Comparison of ENCODE assay signal across 23 cellular contexts in genomic region chr20:15362849-15363248, GRCh38.
A peak's percentile ranks its signal among the peaks of the same experiment; 100 is the strongest.
DNase-seq lines count a peak whose midpoint lies in the region; ATAC-seq, FAIRE-seq and TF ChIP-seq lines count a peak whose summit lies in the region.
"Had no signal": no experiment of that assay in that cellular context is flagged by ENCODE, and none has a peak within 500 bp of the region (broad histone marks: within the 10 kb centered on the region; RNA-seq: fewer than 3 reads in every experiment).

No MANE protein-coding gene starts in this region.

- DNase-seq in NCI-H146 (lab: John Stamatoyannopoulos, UW), result peak; percentile 15
- DNase-seq in NCI-H146 treated with DMSO at 0.1 percent for 48 hours (lab: John Stamatoyannopoulos, UW; ENCODE audit: unreplicated experiment), result no peak
- peak; percentile 38 for DNase-seq in DMS153 treated with DMSO at 0.1 percent for 48 hours (lab: John Stamatoyannopoulos, UW; ENCODE audit: unreplicated experiment)
- peak; percentile 71 for DNase-seq in NCI-H2171 treated with DMSO at 0.1 percent for 48 hours (lab: John Stamatoyannopoulos, UW)
- no peak for DNase-seq in H1 (ENCODE audit: low read depth in 1 of 2, low spot score in 2 of 2)
- no peak for DNase-seq in SIG-M5 (lab: John Stamatoyannopoulos, UW)
- DNase-seq: C1 segment of cervical spinal cord; CD8-positive, alpha-beta T cell; EL; GF-D8; H7; KBM-7; MM.1S; NCI-H1048; NCI-H1436 treated with DMSO at 0.1 percent for 48 hours; NCI-H2029 treated with DMSO at 0.1 percent for 48 hours; NCI-H510A treated with DMSO at 0.1 percent for 48 hours; T-helper 1 cell had no signal

- H3K56ac ChIP-seq in H1 (replicated peaks; ENCODE audit: insufficient read length, low read depth, low read length), result no peak overlapping the region

- no peaks in the 10 kb centered on the region for H3K36me3 ChIP-seq in H1 (ENCODE audit: control insufficient read depth in 2 of 4, insufficient read depth in 4 of 4, low read length in 3 of 4)

- no peak overlapping the region for H3K4ac ChIP-seq in H1 (replicated peaks; ENCODE audit: insufficient read length, low read depth, low read length)

- H2BK120ac ChIP-seq in H1 (replicated peaks; ENCODE audit: low read depth, low read length), result no peak overlapping the region

- no peak overlapping the region for H2BK12ac ChIP-seq in H1 (ENCODE audit: low read depth, low read length)

- CTCF ChIA-PET in H1 (lab: Charles Lee; ENCODE audit: partially characterized antibody), result interaction anchor here (1.0 kb wide), 1 partner anchor 16 kb away, joined by 3 read pairs; no protein-coding TSS in a partner anchor

- no peaks in the 10 kb centered on the region for H3K9me3 ChIP-seq in H1 (ENCODE audit: insufficient read depth in 2 of 2, low read depth in 1 of 2, low read length in 1 of 2)

- peaks cover 0 to 3% (median 0%) of the 10 kb centered on the region in 4 experiments; a peak in 2 of 7 replicates for H3K4me1 ChIP-seq in H1 (replicated peaks in 1 of 4; ENCODE audit: control insufficient read depth in 3 of 4, insufficient read depth in 4 of 4, low read length in 3 of 4)

- H4K91ac ChIP-seq in H1 (replicated peaks; ENCODE audit: insufficient read length, low read length), result no peak overlapping the region

- TF ChIP-seq POLR2A in H1 (IDR thresholded peaks at IDR 0.05; ENCODE audit: control extremely low read depth in 1 of 2, low read depth in 2 of 2, low read length in 2 of 2), result no peak

- POLR2A ChIA-PET in H1 (lab: Charles Lee; ENCODE audit: partially characterized antibody), result no interaction called here

- H4K8ac ChIP-seq in H1 (ENCODE audit: extremely low read depth, insufficient read depth, low read length), result no peak overlapping the region

- H2BK20ac ChIP-seq in H1 (ENCODE audit: low read length), result no peak overlapping the region

- no peak for TF ChIP-seq RAD21 in H1 (IDR thresholded peaks at IDR 0.05 in 1 of 2, conservative IDR thresholded peaks at IDR 0.05 in 1 of 2; ENCODE audit: low read depth in 2 of 2, low read length in 2 of 2)

- no peak overlapping the region for H3K23ac ChIP-seq in H1 (ENCODE audit: insufficient read length)

- no peaks in the 10 kb centered on the region for H3K23me2 ChIP-seq in H1 (ENCODE audit: low read depth, low read length)

- no peaks in the 10 kb centered on the region for H3K79me1 ChIP-seq in H1 (ENCODE audit: low read depth, low read length)

- H2BK5ac ChIP-seq in H1 (ENCODE audit: low read depth, low read length), result no peak overlapping the region

- H3K27ac ChIP-seq in H1 (ENCODE audit: low read depth, low read length), result no peak overlapping the region
- H3K27ac ChIP-seq: 22Rv1 had no signal

- no peak overlapping the region for H3K4me2 ChIP-seq in H1 (ENCODE audit: insufficient read depth in 1 of 2, low read depth in 2 of 2, low read length in 2 of 2)

- no peak for TF ChIP-seq EP300 in H1 (IDR thresholded peaks at IDR 0.05; ENCODE audit: borderline replicate concordance in 1 of 2, low read depth in 2 of 2, low read length in 2 of 2)

- ATAC-seq in GM21576 (IDR thresholded peaks at IDR 0.05; ENCODE audit: unreplicated experiment), result no peak
- no peak for ATAC-seq in SK-N-SH treated with all-trans-retinoic acid at 6 μM for 48 hours
- ATAC-seq: CD8-positive, alpha-beta T cell; Panc1 had no signal

- H4K20me1 ChIP-seq in H1 (replicated peaks in 1 of 2; ENCODE audit: control insufficient read depth in 1 of 2, insufficient read depth in 2 of 2, low read length in 2 of 2), result no peaks in the 10 kb centered on the region

- no peak overlapping the region for H2AK5ac ChIP-seq in H1 (ENCODE audit: low read depth, low read length)

- no peak overlapping the region for H3K9ac ChIP-seq in H1 (replicated peaks in 1 of 4; ENCODE audit: extremely low read depth in 1 of 4, low read depth in 3 of 4, low read length in 3 of 4)

- TF ChIP-seq CTCF in H1 (IDR thresholded peaks at IDR 0.05; ENCODE audit: control extremely low read depth in 1 of 3, insufficient read depth in 1 of 3, low read depth in 1 of 3, low read length in 3 of 3), result no peak

- no peak overlapping the region for H3K4me3 ChIP-seq in H1 (ENCODE audit: extremely low read depth in 1 of 4, insufficient read depth in 2 of 4, low read depth in 3 of 4, low read length in 4 of 4)

- no peak overlapping the region for H3K18ac ChIP-seq in H1 (ENCODE audit: extremely low read depth, low read length)

- no peak for FAIRE-seq in H1 (lab: Jason Lieb, UNC)
- FAIRE-seq: GM19239 had no signal

- WGBS in H1 (ENCODE audit: extremely low coverage in 1 of 2, insufficient coverage in 1 of 2, insufficient read length in 1 of 2, insufficient replicate concordance in 2 of 2, low coverage in 1 of 2, low lambda C conversion rate in 2 of 2, missing lambda C conversion rate in 1 of 2), 2 experiments, result 38% methylated on average over 1 of the region's 1 CpG; no CpG with 5 or more reads in 1 of the 2 experiments

- H2AFZ ChIP-seq in H1 (ENCODE audit: low read length), result peak overlapping the region; percentile 27; the same call in 1 of the 2 replicates

- no peak overlapping the region for H4K5ac ChIP-seq in H1 (ENCODE audit: insufficient read length, low read depth, low read length)

- no peaks in the 10 kb centered on the region for H3K79me2 ChIP-seq in H1 (ENCODE audit: control insufficient read depth in 1 of 2, insufficient read depth in 2 of 2, low read length in 2 of 2)

- H2BK15ac ChIP-seq in H1 (ENCODE audit: low read length), result no peak overlapping the region

- H3K14ac ChIP-seq in H1 (ENCODE audit: insufficient read length), result no peak overlapping the region

- H3K27me3 ChIP-seq in H1 (replicated peaks in 1 of 4; ENCODE audit: control insufficient read depth in 3 of 4, extremely low read depth in 1 of 4, insufficient read depth in 3 of 4, low read length in 3 of 4), result no peaks in the 10 kb centered on the region

TF ChIP-seq in H1, 55 proteins besides CTCF, POLR2A, EP300 and RAD21:
- TF ChIP-seq POLR2AphosphoS5 (IDR thresholded peaks at IDR 0.05; ENCODE audit: low read depth, low read length) (no peak), RNF2 (IDR thresholded peaks at IDR 0.05; ENCODE audit: borderline replicate concordance, low read depth, low read length, missing control alignments, poor library complexity, severe bottlenecking) (no peak), JUN (IDR thresholded peaks at IDR 0.05; ENCODE audit: low read depth, low read length) (no peak), GTF2F1 (IDR thresholded peaks at IDR 0.05; ENCODE audit: borderline replicate concordance, low read depth, low read length) (no peak), RBBP5 (IDR thresholded peaks at IDR 0.05; ENCODE audit: borderline replicate concordance, low read depth, low read length) (no peak), SUZ12 (IDR thresholded peaks at IDR 0.05; ENCODE audit: low read length) (no peak), HDAC6 (IDR thresholded peaks at IDR 0.05; ENCODE audit: low read depth, low read length) (no peak), JUND (IDR thresholded peaks at IDR 0.05; ENCODE audit: low read length) (no peak), CEBPB (IDR thresholded peaks at IDR 0.05; ENCODE audit: low read depth, low read length) (no peak), SP2 (IDR thresholded peaks at IDR 0.05; ENCODE audit: low read length) (no peak), CHD1 (IDR thresholded peaks at IDR 0.05; ENCODE audit: low read depth, low read length) (no peak)
- TF ChIP-seq, protein P1, sequence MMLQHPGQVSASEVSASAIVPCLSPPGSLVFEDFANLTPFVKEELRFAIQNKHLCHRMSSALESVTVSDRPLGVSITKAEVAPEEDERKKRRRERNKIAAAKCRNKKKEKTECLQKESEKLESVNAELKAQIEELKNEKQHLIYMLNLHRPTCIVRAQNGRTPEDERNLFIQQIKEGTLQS (IDR thresholded peaks at IDR 0.05; ENCODE audit: insufficient read depth, low read depth, low read length), result no peak
- TF ChIP-seq, protein P2, sequence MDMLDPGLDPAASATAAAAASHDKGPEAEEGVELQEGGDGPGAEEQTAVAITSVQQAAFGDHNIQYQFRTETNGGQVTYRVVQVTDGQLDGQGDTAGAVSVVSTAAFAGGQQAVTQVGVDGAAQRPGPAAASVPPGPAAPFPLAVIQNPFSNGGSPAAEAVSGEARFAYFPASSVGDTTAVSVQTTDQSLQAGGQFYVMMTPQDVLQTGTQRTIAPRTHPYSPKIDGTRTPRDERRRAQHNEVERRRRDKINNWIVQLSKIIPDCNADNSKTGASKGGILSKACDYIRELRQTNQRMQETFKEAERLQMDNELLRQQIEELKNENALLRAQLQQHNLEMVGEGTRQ (IDR thresholded peaks at IDR 0.05; ENCODE audit: low read length), result no peak
TF ChIP-seq in H1: peak in this region for 0.

TF ChIP-seq in SK-N-SH treated with all-trans-retinoic acid at 6 μM for 48 hours, 23 proteins besides CTCF, POLR2A, EP300 and RAD21:
- no peak for TF ChIP-seq SNAI2 (CRISPR knock-in tag; IDR thresholded peaks at IDR 0.05)

Comparison
In these comparisons a context has a peak if more than half of its experiments do, and no peak if none do; other contexts are left out.
1. DNase-seq: peak in NCI-H146 (single experiment), DMS153 treated with DMSO at 0.1 percent for 48 hours (single experiment) and NCI-H2171 treated with DMSO at 0.1 percent for 48 hours (single experiment); none in NCI-H146 treated with DMSO at 0.1 percent for 48 hours (single experiment), H1 (0 of 2) and SIG-M5 (single experiment).